25 cellular contexts compared by ENCODE assay signal in genomic region chr7:46071076-46071475, GRCh38.
A peak's percentile ranks its signal among the peaks of the same experiment; 100 is the strongest.
DNase-seq lines count a peak whose midpoint lies in the region; FAIRE-seq and TF ChIP-seq lines count a peak whose summit lies in the region.
"Had no signal": no experiment of that assay in that cellular context is flagged by ENCODE, and none has a peak within 500 bp of the region (broad histone marks: within the 10 kb centered on the region; RNA-seq: fewer than 3 reads in every experiment).

No MANE protein-coding gene starts in this region.

- WGBS in tibial nerve, 2 donors: 75 to 76% methylated on average over 3 of the region's 3 CpGs

- H3K27ac Mint-ChIP-seq in CD14-positive monocyte: no peak overlapping the region
- H3K27ac Mint-ChIP-seq: activated B cell treated with CpG ODN at 0.5 μM for 24 hours; activated CD4-positive, alpha-beta memory T cell treated with anti-CD3 and anti-CD28 coated beads, Interleukin-2, amount 10 ng/mL, durations not matched to agents 7 days and 5 days; memory B cell; naive B cell; stimulated activated naive CD8-positive, alpha-beta T cell treated with anti-CD3 and anti-CD28 coated beads, Interleukin-15, amount 100 ng/mL, for 72 hours had no signal

- H3K27ac ChIP-seq in tibial nerve: no peak overlapping the region
- H3K27ac ChIP-seq: BLaER1, transverse colon had no signal

- no peak for FAIRE-seq in HTR-8/SVneo (lab: Jason Lieb, UNC)
- FAIRE-seq: A549 had no signal

- no peak for TF ChIP-seq CTCF in CD14-positive monocyte (IDR thresholded peaks at IDR 0.05)
- TF ChIP-seq CTCF in tibial nerve (IDR thresholded peaks at IDR 0.05): no peak

- H3K36me3 Mint-ChIP-seq in CD14-positive monocyte: no peaks in the 10 kb centered on the region
- H3K36me3 Mint-ChIP-seq: memory B cell, naive B cell had no signal

- no peak overlapping the region for H3K4me3 ChIP-seq in tibial nerve
- H3K4me3 ChIP-seq: A549, BLaER1, transverse colon had no signal

- H3K9me3 ChIP-seq in tibial nerve: no peaks in the 10 kb centered on the region
- H3K9me3 ChIP-seq: A549, BLaER1, transverse colon had no signal

- TF ChIP-seq POLR2A in tibial nerve (IDR thresholded peaks at IDR 0.05): no peak

- H3K27me3 Mint-ChIP-seq in CD14-positive monocyte (ENCODE audit: low read depth in 3 of 3): peaks cover 0 to 3% (median 0%) of the 10 kb centered on the region in 3 donors
- H3K27me3 Mint-ChIP-seq: activated B cell treated with CpG ODN at 0.5 μM for 24 hours; activated CD4-positive, alpha-beta memory T cell treated with anti-CD3 and anti-CD28 coated beads, Interleukin-2, amount 10 ng/mL, durations not matched to agents 7 days and 5 days; stimulated activated naive CD8-positive, alpha-beta T cell treated with anti-CD3 and anti-CD28 coated beads, Interleukin-15, amount 100 ng/mL, for 72 hours had no signal

- no peaks in the 10 kb centered on the region for H3K4me1 ChIP-seq in tibial nerve
- H3K4me1 ChIP-seq: BLaER1, transverse colon had no signal

- H3K9me3 Mint-ChIP-seq in CD14-positive monocyte: peaks cover 0 to 7% (median 0%) of the 10 kb centered on the region in 7 donors
- H3K9me3 Mint-ChIP-seq: activated CD4-positive, alpha-beta memory T cell treated with anti-CD3 and anti-CD28 coated beads, Interleukin-2, amount 10 ng/mL, durations not matched to agents 7 days and 5 days; memory B cell; stimulated activated naive CD8-positive, alpha-beta T cell treated with anti-CD3 and anti-CD28 coated beads, Interleukin-15, amount 100 ng/mL, for 72 hours had no signal

- H3K4me1 Mint-ChIP-seq in CD14-positive monocyte: no peaks in the 10 kb centered on the region
- H3K4me1 Mint-ChIP-seq: activated B cell treated with CpG ODN at 0.5 μM for 24 hours; activated CD4-positive, alpha-beta memory T cell treated with anti-CD3 and anti-CD28 coated beads, Interleukin-2, amount 10 ng/mL, durations not matched to agents 7 days and 5 days; memory B cell; naive B cell; stimulated activated naive CD8-positive, alpha-beta T cell treated with anti-CD3 and anti-CD28 coated beads, Interleukin-15, amount 100 ng/mL, for 72 hours had no signal

- no peak for TF ChIP-seq EP300 in tibial nerve (IDR thresholded peaks at IDR 0.05)

- no peak overlapping the region for H3K4me3 Mint-ChIP-seq in CD14-positive monocyte
- H3K4me3 Mint-ChIP-seq: activated B cell treated with CpG ODN at 0.5 μM for 24 hours; activated CD4-positive, alpha-beta memory T cell treated with anti-CD3 and anti-CD28 coated beads, Interleukin-2, amount 10 ng/mL, durations not matched to agents 7 days and 5 days; memory B cell; naive B cell; stimulated activated naive CD8-positive, alpha-beta T cell treated with anti-CD3 and anti-CD28 coated beads, Interleukin-15, amount 100 ng/mL, for 72 hours had no signal

- DNase-seq in A172 (ENCODE audit: low spot score) (peak; percentile 50), HS-5 (ENCODE audit: low read depth) (peak; percentile 63), astrocyte of the hippocampus (ENCODE audit: low read depth, low spot score) (peak; percentile 89), iris pigment epithelial cell (ENCODE audit: low read depth) (peak; percentile 82), HTR-8/SVneo (ENCODE audit: insufficient read length, low spot score) (no peak), epidermal melanocyte (ENCODE audit: insufficient read length, low spot score) (no peak), CD14-positive monocyte (ENCODE audit: low spot score) (no peak), tibial nerve (ENCODE audit: low spot score in 2 of 2) (no peak)
- DNase-seq: activated B cell treated with CpG ODN at 0.5 μM for 24 hours; activated CD4-positive, alpha-beta memory T cell treated with anti-CD3 and anti-CD28 coated beads, Interleukin-2, amount 10 ng/mL, durations not matched to agents 7 days and 5 days; activated gamma-delta T cell; dermis blood vessel endothelial cell; DND-41; MM.1S; naive B cell; NCI-H1694; NCI-H2171; NCI-H526 treated with DMSO at 0.1 percent for 48 hours; stimulated activated CD4-positive, alpha-beta T cell treated with anti-CD3 and anti-CD28 coated beads, Interleukin-12 subunit alpha, Interleukin-12 subunit beta, amount 100 ng/mL, for 4 hours; stimulated activated naive CD8-positive, alpha-beta T cell treated with anti-CD3 and anti-CD28 coated beads, Interleukin-15, amount 100 ng/mL, for 72 hours; T-helper 9 cell; transverse colon had no signal

- intact Hi-C loops in CD14-positive monocyte (cut with micrococcal nuclease): no loop called here

- H3K27me3 ChIP-seq in tibial nerve: no peaks in the 10 kb centered on the region
- H3K27me3 ChIP-seq: BLaER1, transverse colon had no signal

- H3K36me3 ChIP-seq in tibial nerve: no peaks in the 10 kb centered on the region
- H3K36me3 ChIP-seq: BLaER1, transverse colon had no signal

Comparison
In these comparisons a context has a peak if more than half of its experiments do, and no peak if none do; other contexts are left out.
1. DNase-seq: peak in A172 (single experiment), HS-5 (single experiment), astrocyte of the hippocampus (single experiment) and iris pigment epithelial cell (single experiment); none in HTR-8/SVneo (single experiment), epidermal melanocyte (single experiment), CD14-positive monocyte (single experiment) and tibial nerve (0 of 2).